In the genomic region with DNA sequence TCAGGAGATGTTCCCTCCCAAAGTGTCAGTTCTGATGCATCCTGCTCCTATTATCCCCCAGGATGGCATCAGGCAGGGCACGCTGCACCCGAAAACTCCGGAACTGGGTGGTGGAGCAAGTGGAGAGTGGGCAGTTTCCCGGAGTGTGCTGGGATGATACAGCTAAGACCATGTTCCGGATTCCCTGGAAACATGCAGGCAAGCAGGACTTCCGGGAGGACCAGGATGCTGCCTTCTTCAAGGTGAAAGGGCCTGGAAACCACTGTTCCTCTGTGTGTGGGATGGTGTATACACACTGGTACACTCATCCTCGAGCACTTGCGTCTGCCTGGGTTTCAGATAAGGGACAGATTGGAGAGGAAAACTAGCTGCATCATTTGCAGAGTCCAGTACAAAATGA, we compare ENCODE assay signal across 8 cellular contexts. TPM values are rescaled to one million over a fixed set of nuclear protein-coding genes. Genes with fewer than 3 reads are reported as not detected.
DNase-seq lines count a peak whose midpoint lies in the region; ATAC-seq and TF ChIP-seq lines count a peak whose summit lies in the region.

No MANE protein-coding gene starts in this region.

- peaks cover 63% of the 10 kb centered on the region for H3K4me1 Mint-ChIP-seq in activated T-cell treated with anti-CD3 and anti-CD28 coated beads, Interleukin-2, amount 50 U/mL, for 24 hours (ENCODE audit: low read depth)
- H3K4me1 Mint-ChIP-seq in brain (peaks cover 18% of the 10 kb centered on the region), memory B cell (peaks cover 17% of the 10 kb centered on the region)

- H3K9me3 Mint-ChIP-seq in activated T-cell treated with anti-CD3 and anti-CD28 coated beads, Interleukin-2, amount 50 U/mL, for 24 hours: no peaks in the 10 kb centered on the region
- no peaks in the 10 kb centered on the region for H3K9me3 Mint-ChIP-seq in brain
- H3K9me3 Mint-ChIP-seq in memory B cell: no peaks in the 10 kb centered on the region

- ATAC-seq in memory B cell (ENCODE audit: low read depth) (no peak), GM18520 (IDR thresholded peaks at IDR 0.05; ENCODE audit: unreplicated experiment) (no peak)

- WGBS in thyroid gland, 2 donors: 65 to 73% methylated on average over 8 of the region's 8 CpGs

- peak overlapping the region; percentile 92 to 97 (median 97) for H3K27ac ChIP-seq in thyroid gland

- DNase-seq in activated T-cell treated with anti-CD3 and anti-CD28 coated beads, Interleukin-2, amount 50 U/mL, for 24 hours: no peak
- DNase-seq in activated T-cell treated with anti-CD3 and anti-CD28 coated beads for 4 hours (no peak), memory B cell (ENCODE audit: low spot score in 2 of 2) (no peak), thyroid gland (no peak), mucosa of gallbladder (ENCODE audit: low spot score) (no peak), activated gamma-delta T cell treated with Interleukin-2 at 50 U/mL for 16 hours (no peak)

- peak overlapping the region; percentile 100 for H3K27ac Mint-ChIP-seq in activated T-cell treated with anti-CD3 and anti-CD28 coated beads, Interleukin-2, amount 50 U/mL, for 24 hours
- H3K27ac Mint-ChIP-seq in brain: peak overlapping the region; percentile 43 to 99 (median 98)
- H3K27ac Mint-ChIP-seq in memory B cell: peak overlapping the region; percentile 95

- peak overlapping the region in 2 of 3 donors; percentile 52 to 58 for H3K4me3 ChIP-seq in thyroid gland (replicated peaks in 1 of 3)

- TF ChIP-seq CTCF in brain (conservative IDR thresholded peaks at IDR 0.05) (no peak), thyroid gland (IDR thresholded peaks at IDR 0.05) (no peak)

- intact Hi-C loops in thyroid gland (cut with DNase I): no loop called here

- H3K36me3 Mint-ChIP-seq in activated T-cell treated with anti-CD3 and anti-CD28 coated beads, Interleukin-2, amount 50 U/mL, for 24 hours (ENCODE audit: low read depth): peaks cover 95% of the 10 kb centered on the region
- H3K36me3 Mint-ChIP-seq in brain: peaks cover 21% of the 10 kb centered on the region
- H3K36me3 Mint-ChIP-seq in memory B cell: peaks cover 37% of the 10 kb centered on the region

- no peaks in the 10 kb centered on the region for H3K9me3 ChIP-seq in thyroid gland

- H3K4me1 ChIP-seq in thyroid gland: peaks cover 18 to 27% of the 10 kb centered on the region in 2 donors

- H3K27me3 ChIP-seq in thyroid gland: no peaks in the 10 kb centered on the region

- H3K4me3 Mint-ChIP-seq in activated T-cell treated with anti-CD3 and anti-CD28 coated beads, Interleukin-2, amount 50 U/mL, for 24 hours: peak overlapping the region; percentile 91
- H3K4me3 Mint-ChIP-seq in brain (peak overlapping the region; percentile 86 to 97 (median 97)), memory B cell (peak overlapping the region; percentile 99)

- H3K36me3 ChIP-seq in thyroid gland: peaks cover 54 to 56% of the 10 kb centered on the region in 2 donors

- TF ChIP-seq POLR2A in thyroid gland (IDR thresholded peaks at IDR 0.05): no peak

- H3K27me3 Mint-ChIP-seq in activated T-cell treated with anti-CD3 and anti-CD28 coated beads, Interleukin-2, amount 50 U/mL, for 24 hours: no peaks in the 10 kb centered on the region
- H3K27me3 Mint-ChIP-seq in brain (no peaks in the 10 kb centered on the region), memory B cell (no peaks in the 10 kb centered on the region)

RNA-seq across cellular contexts. Expression of a gene that starts 1.0 kb away (rescaled TPM):
- 42.6 TPM for polyA plus RNA-seq in brain (ENCODE audit: insufficient read depth, low read depth, low replicate concordance)
- total RNA-seq in thyroid gland: 10 to 100 TPM; 55.1 to 92.3 (median 70.0) TPM
- total RNA-seq in mucosa of gallbladder: 148 TPM

RNA-seq across cellular contexts. Expression of a gene that starts 9.8 kb away (rescaled TPM):
- 86.7 TPM for polyA plus RNA-seq in brain (ENCODE audit: insufficient read depth, low read depth, low replicate concordance)
- total RNA-seq in thyroid gland: 1 to 10 TPM; 4.1 to 7.1 (median 5.4) TPM
- 208 TPM for total RNA-seq in mucosa of gallbladder

RNA-seq across cellular contexts. Expression of a gene that starts 14.8 kb away (rescaled TPM):
- polyA plus RNA-seq in brain (ENCODE audit: insufficient read depth, low read depth, low replicate concordance): 43.0 TPM
- 100 to 1,000 TPM in 1 of 4 donors, 10 to 100 TPM in 3; 30.6 to 106 (median 67.6) TPM for total RNA-seq in thyroid gland
- total RNA-seq in mucosa of gallbladder: 60.7 TPM

RNA-seq across cellular contexts. Expression of a gene that starts 15.7 kb away (rescaled TPM):
- polyA plus RNA-seq in brain (ENCODE audit: insufficient read depth, low read depth, low replicate concordance): 124 TPM
- total RNA-seq in thyroid gland (10 to 100 TPM; 31.3 to 66.6 (median 47.5) TPM), mucosa of gallbladder (106 TPM)

RNA-seq across cellular contexts. Expression of a gene that starts 20.7 kb away (rescaled TPM):
- 57.5 TPM for polyA plus RNA-seq in brain (ENCODE audit: insufficient read depth, low read depth, low replicate concordance)
- total RNA-seq in thyroid gland: 10 to 100 TPM in 3 of 4 donors, 1 to 10 TPM in 1; 8.3 to 25.5 (median 16.9) TPM
- total RNA-seq in mucosa of gallbladder: 24.0 TPM

Comparison
In these comparisons a context has a peak if more than half of its experiments do, and no peak if none do; other contexts are left out.
1. RNA of a gene that starts 9.8 kb away (total RNA-seq): 208 TPM in mucosa of gallbladder (single experiment); 4.1 to 7.1 TPM in thyroid gland; every median in the first group is over 10 times any median in the second.
2. Peak in every context shown above with its lines, with median percentiles within 50 percentile points of each other: H3K27ac Mint-ChIP-seq and H3K4me3 Mint-ChIP-seq.